12 cellular contexts compared by ENCODE assay signal in the genomic region with DNA sequence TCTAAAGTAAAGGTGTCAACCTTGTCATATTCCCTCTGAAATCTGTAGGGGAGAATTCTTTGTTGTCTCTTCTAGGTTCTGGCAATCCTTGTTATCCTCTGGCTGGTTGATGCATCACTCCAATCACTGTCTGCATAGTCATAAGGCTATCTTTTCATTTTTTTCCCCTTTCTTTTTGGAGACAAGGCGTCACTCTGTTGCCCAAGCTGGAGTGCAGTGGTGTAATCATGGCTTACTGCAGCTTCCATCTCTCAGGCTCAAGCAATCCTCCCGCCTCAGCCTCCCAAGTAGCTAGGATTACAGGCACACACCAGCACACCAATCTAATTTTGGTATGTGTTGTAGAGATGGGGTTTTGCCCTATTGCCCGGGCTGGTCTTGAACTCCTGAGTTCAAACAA.
"Had no signal": no experiment of that assay in that cellular context is flagged by ENCODE, and none has a peak within 500 bp of the region (broad histone marks: within the 10 kb centered on the region; RNA-seq: fewer than 3 reads in every experiment).

No MANE protein-coding gene starts in this region.

- H3K9me3 Mint-ChIP-seq: activated CD4-positive, alpha-beta memory T cell treated with anti-CD3 and anti-CD28 coated beads for 36 hours; activated naive CD8-positive, alpha-beta T cell treated with anti-CD3 and anti-CD28 coated beads, Interleukin-2, amount 10 ng/mL, durations not matched to agents 7 days and 5 days had no signal

- H3K27ac ChIP-seq: cardiac muscle cell, esophagus squamous epithelium, tibial artery had no signal

- H3K36me3 Mint-ChIP-seq: activated CD4-positive, alpha-beta memory T cell treated with anti-CD3 and anti-CD28 coated beads for 36 hours had no signal

- H3K27me3 ChIP-seq: cardiac muscle cell, esophagus squamous epithelium, tibial artery had no signal

- H3K9me3 ChIP-seq: esophagus squamous epithelium, tibial artery had no signal

- H3K4me3 ChIP-seq: cardiac muscle cell, esophagus squamous epithelium, smooth muscle cell, tibial artery had no signal

- DNase-seq: activated CD4-positive, alpha-beta memory T cell treated with anti-CD3 and anti-CD28 coated beads for 36 hours; activated CD4-positive, alpha-beta T cell treated with anti-CD3 and anti-CD28 coated beads for 1 hour; activated gamma-delta T cell treated with Interleukin-2 at 50 U/mL for 16 hours; activated naive CD8-positive, alpha-beta T cell treated with anti-CD3 and anti-CD28 coated beads, Interleukin-2, amount 10 ng/mL, durations not matched to agents 7 days and 5 days; activated T-cell treated with anti-CD3 and anti-CD28 coated beads, Interleukin-2, amount 50 U/mL, for 48 hours; aorta; esophagus squamous epithelium; kidney glomerular epithelial cell; midbrain; tibial artery had no signal

- H3K4me3 Mint-ChIP-seq: activated CD4-positive, alpha-beta memory T cell treated with anti-CD3 and anti-CD28 coated beads for 36 hours; activated naive CD8-positive, alpha-beta T cell treated with anti-CD3 and anti-CD28 coated beads, Interleukin-2, amount 10 ng/mL, durations not matched to agents 7 days and 5 days had no signal

- H3K36me3 ChIP-seq: cardiac muscle cell, esophagus squamous epithelium, tibial artery had no signal

- H3K27ac Mint-ChIP-seq: activated CD4-positive, alpha-beta memory T cell treated with anti-CD3 and anti-CD28 coated beads for 36 hours; activated naive CD8-positive, alpha-beta T cell treated with anti-CD3 and anti-CD28 coated beads, Interleukin-2, amount 10 ng/mL, durations not matched to agents 7 days and 5 days had no signal

- H3K27me3 Mint-ChIP-seq: activated CD4-positive, alpha-beta memory T cell treated with anti-CD3 and anti-CD28 coated beads for 36 hours; activated naive CD8-positive, alpha-beta T cell treated with anti-CD3 and anti-CD28 coated beads, Interleukin-2, amount 10 ng/mL, durations not matched to agents 7 days and 5 days had no signal
